8 cellular contexts compared by ENCODE assay signal in genomic region chr16:30010817-30011504, GRCh38. TPM values are rescaled to one million over a fixed set of nuclear protein-coding genes. Genes with fewer than 3 reads are reported as not detected.
DNase-seq lines count a peak whose midpoint lies in the region; ATAC-seq, FAIRE-seq and TF ChIP-seq lines count a peak whose summit lies in the region.

DOC2A (minus strand) TSS chr16:30011027; CDS start chr16:30010222, 805 bp downstream.

- 0 out of 2 replicates have a peak, but pooled peaks cover 1% of the 10 kb centered on the region for H4K20me1 ChIP-seq in Karpas-422 (ENCODE audit: insufficient read depth, low read depth, low read length)
- H4K20me1 ChIP-seq in smooth muscle cell (ENCODE audit: low read depth) = no peaks in the 10 kb centered on the region

- no peak within 1 kb of the TSS for H2AFZ ChIP-seq in Karpas-422 (ENCODE audit: low read length)
- H2AFZ ChIP-seq in smooth muscle cell (ENCODE audit: low read depth) = no peak within 1 kb of the TSS

- H3K27ac Mint-ChIP-seq in activated CD8-positive, alpha-beta T cell treated with anti-CD3 and anti-CD28 coated beads, Interleukin-2, amount 10 ng/mL, durations not matched to agents 7 days and 5 days = no peak within 1 kb of the TSS

- 0 out of 2 replicates have a peak within 1 kb of the TSS, but pooled peaks have one; percentile 30 for H3K9ac ChIP-seq in Karpas-422 (ENCODE audit: low read length)
- H3K9ac ChIP-seq in smooth muscle cell (ENCODE audit: low read depth) = no peak within 1 kb of the TSS

- H3K27me3 ChIP-seq in Karpas-422 (ENCODE audit: low read length) (no peaks in the 10 kb centered on the region), smooth muscle cell (ENCODE audit: low read depth) (peaks cover 31% of the 10 kb centered on the region)

- FAIRE-seq in frontal cortex (lab: Jason Lieb, UNC) = no peak

- no peaks in the 10 kb centered on the region for H3F3A ChIP-seq in smooth muscle cell (ENCODE audit: low read depth)

- TF ChIP-seq CTCF in smooth muscle cell (IDR thresholded peaks at IDR 0.05; ENCODE audit: borderline replicate concordance, insufficient read depth, poor library complexity, severe bottlenecking) (no peak), GM10248 (IDR thresholded peaks at IDR 0.05; ENCODE audit: control extremely low read depth, extremely low read depth, low read depth, missing control alignments) (no peak)

- peaks cover 27% of the 10 kb centered on the region for H3K27me3 Mint-ChIP-seq in activated CD8-positive, alpha-beta T cell treated with anti-CD3 and anti-CD28 coated beads, Interleukin-2, amount 10 ng/mL, durations not matched to agents 7 days and 5 days (ENCODE audit: low read depth)

- peaks cover 2% of the 10 kb centered on the region for H3K36me3 Mint-ChIP-seq in activated CD8-positive, alpha-beta T cell treated with anti-CD3 and anti-CD28 coated beads, Interleukin-2, amount 10 ng/mL, durations not matched to agents 7 days and 5 days (ENCODE audit: low read depth)

- POLR2A ChIA-PET in activated CD8-positive, alpha-beta T cell treated with anti-CD3 and anti-CD28 coated beads, Interleukin-2, amount 10 ng/mL, durations not matched to agents 7 days and 5 days (lab: Charles Lee) = no interaction called here
- POLR2A ChIA-PET in GM10248 (lab: Yijun Ruan, JAX) = no interaction called here

- H3K36me3 ChIP-seq in Karpas-422 (ENCODE audit: insufficient read depth, low read length) = no peaks in the 10 kb centered on the region
- H3K36me3 ChIP-seq in smooth muscle cell (ENCODE audit: low read depth) = no peaks in the 10 kb centered on the region

- H3K9me2 ChIP-seq in Karpas-422 (replicated peaks; ENCODE audit: insufficient read depth, low read length) = no peaks in the 10 kb centered on the region

- H3K79me2 ChIP-seq in Karpas-422 (ENCODE audit: low read length) (no peaks in the 10 kb centered on the region), smooth muscle cell (ENCODE audit: low read depth) (no peaks in the 10 kb centered on the region)

- H3K4me3 ChIP-seq in Karpas-422 (ENCODE audit: low read length) (peak within 1 kb of the TSS; percentile 48; the same call in 1 of the 2 replicates), smooth muscle cell (peak within 1 kb of the TSS; percentile 47)

- CTCF ChIA-PET in activated CD8-positive, alpha-beta T cell treated with anti-CD3 and anti-CD28 coated beads, Interleukin-2, amount 10 ng/mL, durations not matched to agents 7 days and 5 days (lab: Charles Lee) = no interaction called here
- CTCF ChIA-PET in GM10248 (lab: Yijun Ruan, JAX) = interaction anchor here (1.3 kb wide), 1 partner anchor 22 kb away, joined by 4 read pairs; no protein-coding TSS in a partner anchor

- no peaks in the 10 kb centered on the region for H3K9me3 Mint-ChIP-seq in activated CD8-positive, alpha-beta T cell treated with anti-CD3 and anti-CD28 coated beads, Interleukin-2, amount 10 ng/mL, durations not matched to agents 7 days and 5 days (ENCODE audit: insufficient read depth)

- peak within 1 kb of the TSS; percentile 69 for H3K4me3 Mint-ChIP-seq in activated CD8-positive, alpha-beta T cell treated with anti-CD3 and anti-CD28 coated beads, Interleukin-2, amount 10 ng/mL, durations not matched to agents 7 days and 5 days

- WGBS in smooth muscle cell (ENCODE audit: low lambda C conversion rate) = 1% methylated on average over 35 of the region's 84 CpGs

- peaks cover 7% of the 10 kb centered on the region for H3K4me1 ChIP-seq in Karpas-422 (ENCODE audit: low read length)
- H3K4me1 ChIP-seq in smooth muscle cell (ENCODE audit: low read depth) = peaks cover 14% of the 10 kb centered on the region

- H3K27ac ChIP-seq in Karpas-422 (ENCODE audit: low read length) (no peak within 1 kb of the TSS), smooth muscle cell (ENCODE audit: low read depth) (no peak within 1 kb of the TSS)

- H3K4me2 ChIP-seq in Karpas-422 (ENCODE audit: low read depth, low read length, poor library complexity, severe bottlenecking) = peak within 1 kb of the TSS; percentile 47
- peak within 1 kb of the TSS; percentile 93 for H3K4me2 ChIP-seq in smooth muscle cell

- peaks cover 10% of the 10 kb centered on the region for H3K4me1 Mint-ChIP-seq in activated CD8-positive, alpha-beta T cell treated with anti-CD3 and anti-CD28 coated beads, Interleukin-2, amount 10 ng/mL, durations not matched to agents 7 days and 5 days (ENCODE audit: low read depth)

- ATAC-seq in activated CD8-positive, alpha-beta T cell treated with anti-CD3 and anti-CD28 coated beads, Interleukin-2, amount 10 ng/mL, durations not matched to agents 7 days and 5 days = peak; percentile 62
- ATAC-seq in GM18498 (IDR thresholded peaks at IDR 0.05; ENCODE audit: unreplicated experiment) = no peak

- peak; percentile 67 for DNase-seq in COR-L47 (lab: John Stamatoyannopoulos, UW)
- no peak for DNase-seq in Karpas-422
- DNase-seq in activated CD8-positive, alpha-beta T cell treated with anti-CD3 and anti-CD28 coated beads, Interleukin-2, amount 10 ng/mL, durations not matched to agents 7 days and 5 days = peak; percentile 47
- DNase-seq in frontal cortex (ENCODE audit: low spot score in 2 of 2) = peak in 1 of 2 donors; percentile 56
- DNase-seq in smooth muscle cell (lab: John Stamatoyannopoulos, UW; ENCODE audit: unreplicated experiment) = no peak
- no peak for DNase-seq in H4 (ENCODE audit: low spot score)
- no peak for DNase-seq in GM10248 (ENCODE audit: extremely low spot score)

- H3K9me3 ChIP-seq in Karpas-422 (ENCODE audit: low read length) (no peaks in the 10 kb centered on the region), smooth muscle cell (replicated peaks; ENCODE audit: low read depth) (no peaks in the 10 kb centered on the region)

RNA-seq across cellular contexts. Expression of gene DOC2A, which starts in this region (rescaled TPM):
- not detected in 2 replicates for total RNA-seq in Karpas-422 (2014; rRNA removed; shearing (Covaris generic); ENCODE audit: low replicate concordance)
- under 1 TPM in 1 of 2 experiments, not detected in 1; 0.34 TPM for total RNA-seq in activated CD8-positive, alpha-beta T cell treated with anti-CD3 and anti-CD28 coated beads, Interleukin-2, amount 10 ng/mL, durations not matched to agents 7 days and 5 days
- 11.8 TPM for total RNA-seq in frontal cortex
- 0.09 TPM in 1 of 2 replicates, not detected in the other for total RNA-seq in smooth muscle cell
- not detected in 2 replicates for polyA plus RNA-seq in smooth muscle cell
- total RNA-seq in H4 (2014; rRNA removed; shearing (Covaris generic)) = 0.12 TPM in 1 of 2 replicates, not detected in the other

Comparison
In these comparisons a context has a peak if more than half of its experiments do, and no peak if none do; other contexts are left out.
1. Peak in DNase-seq and ATAC-seq in activated CD8-positive, alpha-beta T cell treated with anti-CD3 and anti-CD28 coated beads, Interleukin-2, amount 10 ng/mL, durations not matched to agents 7 days and 5 days; RNA of the gene not detected or under 1 TPM.